ENCODE assay signal across 22 cellular contexts in genomic region chr4:155532373-155532772, GRCh38.
"Had no signal": no experiment of that assay in that cellular context is flagged by ENCODE, and none has a peak within 500 bp of the region (broad histone marks: within the 10 kb centered on the region; RNA-seq: fewer than 3 reads in every experiment).

No MANE protein-coding gene starts in this region.

- H3K79me2 ChIP-seq: hepatocyte had no signal

- H3K4me3 ChIP-seq: body of pancreas, cardiac muscle cell, hepatocyte, spleen, tibial artery had no signal

- H3K9me3 Mint-ChIP-seq: activated CD4-positive, alpha-beta memory T cell treated with anti-CD3 and anti-CD28 coated beads, Interleukin-2, amount 10 ng/mL, durations not matched to agents 7 days and 5 days; activated CD4-positive, alpha-beta T cell treated with anti-CD3 and anti-CD28 coated beads, Interleukin-2, amount 10 ng/mL, durations not matched to agents 24 days and 14 days; activated naive CD4-positive, alpha-beta T cell treated with anti-CD3 and anti-CD28 coated beads, Interleukin-2, amount 10 ng/mL, durations not matched to agents 7 days and 5 days; immature natural killer cell; naive B cell had no signal

- H3K4me3 Mint-ChIP-seq: activated CD4-positive, alpha-beta memory T cell treated with anti-CD3 and anti-CD28 coated beads, Interleukin-2, amount 10 ng/mL, durations not matched to agents 7 days and 5 days; activated CD4-positive, alpha-beta T cell treated with anti-CD3 and anti-CD28 coated beads, Interleukin-2, amount 10 ng/mL, durations not matched to agents 24 days and 14 days; activated naive CD4-positive, alpha-beta T cell treated with anti-CD3 and anti-CD28 coated beads, Interleukin-2, amount 10 ng/mL, durations not matched to agents 7 days and 5 days; immature natural killer cell; neural crest cell had no signal

- H3K4me1 Mint-ChIP-seq: activated CD4-positive, alpha-beta memory T cell treated with anti-CD3 and anti-CD28 coated beads, Interleukin-2, amount 10 ng/mL, durations not matched to agents 7 days and 5 days; activated CD4-positive, alpha-beta T cell treated with anti-CD3 and anti-CD28 coated beads, Interleukin-2, amount 10 ng/mL, durations not matched to agents 24 days and 14 days; activated naive CD4-positive, alpha-beta T cell treated with anti-CD3 and anti-CD28 coated beads, Interleukin-2, amount 10 ng/mL, durations not matched to agents 7 days and 5 days; immature natural killer cell; naive B cell; neural crest cell had no signal

- H3K27me3 ChIP-seq: body of pancreas, cardiac muscle cell, hepatocyte, spleen, tibial artery had no signal

- ATAC-seq: activated CD4-positive, CD25-positive, alpha-beta regulatory T cell treated with anti-CD3 and anti-CD28 coated beads, Interleukin-2, amount 50 U/mL, for 24 hours; body of pancreas; left ventricle myocardium superior; stimulated activated naive CD8-positive, alpha-beta T cell treated with anti-CD3 and anti-CD28 coated beads, Interleukin-15, Interleukin-2, amounts not matched to agents 100 U/mL and 50 U/mL, for 24 hours had no signal

- H3K36me3 ChIP-seq: cardiac muscle cell, spleen, tibial artery had no signal

- H3K27me3 Mint-ChIP-seq: activated CD4-positive, alpha-beta memory T cell treated with anti-CD3 and anti-CD28 coated beads, Interleukin-2, amount 10 ng/mL, durations not matched to agents 7 days and 5 days; activated CD4-positive, alpha-beta T cell treated with anti-CD3 and anti-CD28 coated beads, Interleukin-2, amount 10 ng/mL, durations not matched to agents 24 days and 14 days; activated naive CD4-positive, alpha-beta T cell treated with anti-CD3 and anti-CD28 coated beads, Interleukin-2, amount 10 ng/mL, durations not matched to agents 7 days and 5 days had no signal

- H3K4me2 ChIP-seq: hepatocyte had no signal

- H2AFZ ChIP-seq: hepatocyte had no signal

- H3K27ac Mint-ChIP-seq: activated CD4-positive, alpha-beta memory T cell treated with anti-CD3 and anti-CD28 coated beads, Interleukin-2, amount 10 ng/mL, durations not matched to agents 7 days and 5 days; activated CD4-positive, alpha-beta T cell treated with anti-CD3 and anti-CD28 coated beads, Interleukin-2, amount 10 ng/mL, durations not matched to agents 24 days and 14 days; activated naive CD4-positive, alpha-beta T cell treated with anti-CD3 and anti-CD28 coated beads, Interleukin-2, amount 10 ng/mL, durations not matched to agents 7 days and 5 days; immature natural killer cell; naive B cell had no signal

- H3K36me3 Mint-ChIP-seq: activated naive CD4-positive, alpha-beta T cell treated with anti-CD3 and anti-CD28 coated beads, Interleukin-2, amount 10 ng/mL, durations not matched to agents 7 days and 5 days; immature natural killer cell; naive B cell had no signal

- DNase-seq: activated CD4-positive, alpha-beta memory T cell treated with anti-CD3 and anti-CD28 coated beads, Interleukin-2, amount 10 ng/mL, durations not matched to agents 7 days and 5 days; activated CD4-positive, alpha-beta T cell treated with anti-CD3 and anti-CD28 coated beads, Interleukin-2, amount 10 ng/mL, durations not matched to agents 24 days and 14 days; activated effector memory CD4-positive, alpha-beta T cell treated with anti-CD3 and anti-CD28 coated beads, Interleukin-2, amount 50 U/mL, for 16 hours; activated naive CD4-positive, alpha-beta T cell treated with anti-CD3 and anti-CD28 coated beads, Interleukin-2, amount 10 ng/mL, durations not matched to agents 7 days and 5 days; body of pancreas; cortex of kidney; erythroblast; glutamatergic neuron; immature natural killer cell; left ventricle myocardium superior; naive B cell; occipital lobe; retina; spleen; stimulated activated CD4-positive, alpha-beta T cell treated with anti-CD3 and anti-CD28 coated beads, Interleukin-4, amount 100 ng/mL, for 1 hour; stimulated activated naive CD8-positive, alpha-beta T cell treated with anti-CD3 and anti-CD28 coated beads, Interleukin-15, Interleukin-2, amounts not matched to agents 100 U/mL and 50 U/mL, for 24 hours; substantia nigra; tibial artery had no signal

- H3K27ac ChIP-seq: body of pancreas, cardiac muscle cell, hepatocyte, spleen, tibial artery had no signal

- H3K9me3 ChIP-seq: body of pancreas, spleen, tibial artery had no signal

- H3K4me1 ChIP-seq: body of pancreas, spleen, tibial artery had no signal
